Comparison of ENCODE assay signal across 9 cellular contexts in the genomic region with DNA sequence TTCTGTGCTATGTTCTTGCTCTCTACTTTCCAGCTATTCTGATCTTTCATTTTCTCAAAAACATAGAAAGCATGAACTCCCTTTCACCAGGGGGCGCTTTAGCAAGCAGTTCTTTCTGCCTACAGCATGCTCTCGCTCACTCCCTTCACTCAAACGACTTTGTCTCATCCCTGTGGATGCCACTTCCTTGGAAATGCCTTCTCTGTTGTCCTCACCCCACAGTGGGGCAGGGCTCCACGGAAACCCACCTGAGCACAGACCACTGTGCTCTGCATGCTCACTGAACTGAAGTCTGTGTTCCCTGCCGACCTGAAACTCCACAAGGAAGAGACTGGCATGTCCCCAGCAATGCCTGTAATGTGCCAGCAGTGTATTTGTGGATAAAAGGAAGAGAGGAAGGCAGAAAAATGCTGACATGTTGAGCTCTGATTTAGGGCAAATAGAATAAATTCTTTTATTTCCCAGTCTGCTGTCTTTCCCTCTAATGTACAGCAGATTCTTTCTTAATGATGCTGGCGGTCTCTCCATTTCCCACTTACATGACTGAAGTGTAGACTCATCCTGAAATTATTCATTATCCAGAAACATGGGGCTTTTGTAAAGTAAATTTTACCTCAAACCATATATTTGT. TPM values are rescaled to one million over a fixed set of nuclear protein-coding genes. Genes with fewer than 3 reads are reported as not detected.
DNase-seq lines count a peak whose midpoint lies in the region; ATAC-seq, FAIRE-seq and TF ChIP-seq lines count a peak whose summit lies in the region.
"Had no signal": no experiment of that assay in that cellular context is flagged by ENCODE, and none has a peak within 500 bp of the region (broad histone marks: within the 10 kb centered on the region; RNA-seq: fewer than 3 reads in every experiment).

No MANE protein-coding gene starts in this region.

- peak overlapping the region; percentile 4 to 65 (median 49) for H3K4me3 Mint-ChIP-seq in brain

- peaks cover 2 to 5% of the 10 kb centered on the region in 2 donors for H3K9me3 ChIP-seq in kidney (ENCODE audit: control insufficient read depth in 1 of 2, low read length in 2 of 2)

- peaks cover 30% of the 10 kb centered on the region for H3K27me3 Mint-ChIP-seq in brain

- peak; percentile 77 for TF ChIP-seq CTCF in GM12864 (IDR thresholded peaks at IDR 0.05; ENCODE audit: low read depth, low read length, missing control alignments)
- peak; percentile 53 to 77 for TF ChIP-seq CTCF in brain (conservative IDR thresholded peaks at IDR 0.05)
- peak; percentile 39 for TF ChIP-seq CTCF in kidney (IDR thresholded peaks at IDR 0.05; ENCODE audit: borderline replicate concordance, extremely low read depth, insufficient read depth)

- DNase-seq in ACHN, result peak; percentile 63
- no peak for DNase-seq in GM12864 (ENCODE audit: low read depth)
- DNase-seq in NCI-H748 (lab: John Stamatoyannopoulos, UW; ENCODE audit: unreplicated experiment), result peak; percentile 85
- DNase-seq in kidney, result no peak
- DNase-seq in urothelium cell line (ENCODE audit: low spot score), result peak; percentile 71

- H3K4me1 ChIP-seq in kidney (ENCODE audit: control insufficient read depth in 1 of 2, insufficient read depth in 1 of 2, low read depth in 1 of 2, low read length in 2 of 2), result peaks cover 0 to 3% of the 10 kb centered on the region in 2 donors

- peak overlapping the region in 3 of 5 experiments; percentile 6 to 62 (median 27) for H3K27ac Mint-ChIP-seq in brain

- H3K4me1 Mint-ChIP-seq in brain, result peaks cover 9% of the 10 kb centered on the region

- in situ Hi-C loops in ACHN (cut with HindIII; ENCODE audit: low pct_ligation_motif_present, low pct_unique_long_range_greater_than_20kb, low sequenced_read_pairs), result no loop called here

- ATAC-seq in HG02870 (IDR thresholded peaks at IDR 0.05; ENCODE audit: unreplicated experiment) (no peak), HG03280 (IDR thresholded peaks at IDR 0.05; ENCODE audit: unreplicated experiment) (no peak)

- no peak overlapping the region for H3K9ac ChIP-seq in kidney (ENCODE audit: low read length in 2 of 2)

- no peaks in the 10 kb centered on the region for H3K36me3 Mint-ChIP-seq in brain

- H3K4me3 ChIP-seq in GM12864 (ENCODE audit: low read depth, low read length) (no peak overlapping the region), kidney (ENCODE audit: low read length in 2 of 2) (no peak overlapping the region)

- peaks cover under 1 to 12% (median 3%) of the 10 kb centered on the region in 5 experiments for H3K9me3 Mint-ChIP-seq in brain

- H3K27ac ChIP-seq in kidney (ENCODE audit: low read depth in 2 of 2, low read length in 2 of 2), result no peak overlapping the region

- FAIRE-seq in kidney (lab: Jason Lieb, UNC), result no peak
- no peak for FAIRE-seq in urothelium cell line (lab: Jason Lieb, UNC)
- FAIRE-seq: islet of Langerhans had no signal

- H3K36me3 ChIP-seq in kidney (ENCODE audit: control insufficient read depth in 1 of 2, insufficient read depth in 2 of 2, low read length in 2 of 2), result no peaks in the 10 kb centered on the region

- intact Hi-C loops in kidney (cut with DNase I), result no loop called here

RNA-seq across cellular contexts. Expression of gene ROR2, which starts 4.9 kb away (rescaled TPM):
- 4.8 TPM for polyA plus RNA-seq in brain (ENCODE audit: insufficient read depth, low read depth, low replicate concordance)
- total RNA-seq in kidney, result 5.7 TPM
- polyA plus RNA-seq in kidney (ENCODE audit: insufficient read depth, low read depth, low replicate concordance), result 1.5 TPM

Comparison
In these comparisons a context has a peak if more than half of its experiments do, and no peak if none do; other contexts are left out.
1. DNase-seq: peak in ACHN (single experiment), NCI-H748 (single experiment) and urothelium cell line (single experiment); none in GM12864 (single experiment) and kidney (single experiment).
2. Peak in every context shown above with its lines, with median percentiles within 50 percentile points of each other: CTCF ChIP-seq.